Comparison of ENCODE assay signal across 26 cellular contexts in genomic region chr2:171492664-171493063, GRCh38.
"Had no signal": no experiment of that assay in that cellular context is flagged by ENCODE, and none has a peak within 500 bp of the region (broad histone marks: within the 10 kb centered on the region; RNA-seq: fewer than 3 reads in every experiment).

No MANE protein-coding gene starts in this region.

- DNase-seq: cerebellar nuclear complex; effector CD8-positive, alpha-beta T cell; endodermal cell; foreskin fibroblast; gastrocnemius medialis; head of caudate nucleus; left lung; mesenchymal stem cell; midbrain; natural killer cell; stimulated activated CD4-positive, alpha-beta T cell treated with anti-CD3 and anti-CD28 coated beads, Interleukin-2, amount 100 ng/mL, for 24 hours; stimulated activated CD4-positive, alpha-beta T cell treated with anti-CD3 and anti-CD28 coated beads, Interleukin-4, amount 100 ng/mL, for 24 hours; stimulated activated naive CD4-positive, alpha-beta T cell treated with Interleukin-2 at 50 U/mL for 16 hours; stomach; upper lobe of right lung; uterus had no signal

- H3K4me3 ChIP-seq: gastrocnemius medialis, left lung, right atrium auricular region, stomach, thoracic aorta, tibial nerve, upper lobe of right lung, uterus had no signal

- FAIRE-seq: keratinocyte had no signal

- H3K9me3 ChIP-seq: left lung, neutrophil, stomach, thoracic aorta, tibial nerve, upper lobe of right lung, uterus had no signal

- ATAC-seq: esophagus mucosa; gastrocnemius medialis; left lung; natural killer cell; sciatic nerve; stimulated activated effector memory CD8-positive, alpha-beta T cell treated with anti-CD3 and anti-CD28 coated beads, Interleukin-12 subunit alpha, Interleukin-12 subunit beta, amount 100 ng/mL, for 72 hours; upper lobe of right lung had no signal

- H3K36me3 ChIP-seq: gastrocnemius medialis, left lung, neutrophil, right atrium auricular region, stomach, thoracic aorta, upper lobe of right lung, uterus had no signal

- H3K27ac ChIP-seq: epithelial cell of prostate, gastrocnemius medialis, left lung, neutrophil, parathyroid adenoma, right atrium auricular region, stomach, thoracic aorta, tibial nerve, upper lobe of right lung, uterus had no signal

- H3K27me3 ChIP-seq: gastrocnemius medialis, left lung, neutrophil, right atrium auricular region, stomach, tibial nerve, upper lobe of right lung, uterus had no signal

- H3K4me1 ChIP-seq: gastrocnemius medialis, left lung, parathyroid adenoma, right atrium auricular region, stomach, tibial nerve, upper lobe of right lung, uterus had no signal
